10 cellular contexts compared by ENCODE assay signal in genomic region chr3:170368921-170369320, GRCh38. TPM values are rescaled to one million over a fixed set of nuclear protein-coding genes. Genes with fewer than 3 reads are reported as not detected.
A peak's percentile ranks its signal among the peaks of the same experiment; 100 is the strongest.
DNase-seq lines count a peak whose midpoint lies in the region; ATAC-seq, FAIRE-seq and TF ChIP-seq lines count a peak whose summit lies in the region.
"Had no signal": no experiment of that assay in that cellular context is flagged by ENCODE, and none has a peak within 500 bp of the region (broad histone marks: within the 10 kb centered on the region; RNA-seq: fewer than 3 reads in every experiment).

No MANE protein-coding gene starts in this region.

- no peak overlapping the region for H4K91ac ChIP-seq in IMR-90 (ENCODE audit: insufficient read depth, low read depth, low read length)

- H3K9me1 ChIP-seq in IMR-90 (ENCODE audit: insufficient read depth, low read length) (no peaks in the 10 kb centered on the region), K562 (ENCODE audit: control insufficient read depth, insufficient read depth, low read length) (no peaks in the 10 kb centered on the region)

- H2AK9ac ChIP-seq in IMR-90 (replicated peaks; ENCODE audit: low read depth, low read length, poor library complexity), result no peak overlapping the region

- dilution Hi-C loops in IMR-90 (cut with HindIII; ENCODE audit: low sequenced_read_pairs, unreplicated experiment), result no loop called here

- DNase-seq in BJ (ENCODE audit: low read depth) (no peak), IMR-90 (no peak), K562 (ENCODE audit: extremely low read depth in 1 of 4, low spot score in 3 of 4) (no peak), lower lobe of right lung (no peak), mucosa of descending colon (no peak), nucleus accumbens (lab: John Stamatoyannopoulos, UW) (no peak), NCI-H345 treated with DMSO at 0.1 percent for 48 hours (lab: John Stamatoyannopoulos, UW; ENCODE audit: unreplicated experiment) (no peak)
- no peak for DNase-seq in stimulated activated CD4-positive, alpha-beta T cell treated with anti-CD3 and anti-CD28 coated beads, Interleukin-2, amount 100 ng/mL, for 24 hours
- DNase-seq: DMS 273 treated with DMSO at 0.1 percent for 48 hours, stomach had no signal

- H3K4me3 ChIP-seq in BJ (ENCODE audit: low read depth, low read length), result no peak overlapping the region
- no peak overlapping the region for H3K4me3 ChIP-seq in IMR-90 (ENCODE audit: insufficient read depth, low read depth, low read length)
- no peak overlapping the region for H3K4me3 ChIP-seq in K562
- H3K4me3 ChIP-seq in lower lobe of right lung, result no peak overlapping the region
- H3K4me3 ChIP-seq in mucosa of descending colon, result no peak overlapping the region
- H3K4me3 ChIP-seq: stomach had no signal

- CTCF ChIA-PET in BJ (lab: Yijun Ruan, JAX) (interaction anchor here (1.3 kb wide), 1 partner anchor 12 kb away, joined by 5 read pairs; no protein-coding TSS in a partner anchor), IMR-90 (lab: Yijun Ruan, JAX) (interaction anchor here (0.5 to 0.6 kb wide), 5 partner anchors 11 to 1403 kb away, joined by 3 to 7 read pairs (median 4); no protein-coding TSS in a partner anchor), K562 (lab: Yijun Ruan, JAX; ENCODE audit: low intra/inter-chr PET ratio) (no interaction called here)

- no peak for FAIRE-seq in K562 (lab: Jason Lieb, UNC)

- H3K4me2 ChIP-seq in IMR-90 (ENCODE audit: low read depth, low read length), result no peak overlapping the region
- no peak overlapping the region for H3K4me2 ChIP-seq in K562 (ENCODE audit: insufficient read depth, low read length)

- intact Hi-C loops in IMR-90 (cut with micrococcal nuclease) (no loop called here), K562 (cut with micrococcal nuclease) (no loop called here), lower lobe of right lung (cut with DNase I) (no loop called here), mucosa of descending colon (cut with DNase I, micrococcal nuclease) (no loop called here)

- no CpG with 5 or more reads among the region's 2 CpGs for WGBS in IMR-90 (ENCODE audit: extremely low coverage in 2 of 2, insufficient read length in 1 of 2), 2 experiments
- WGBS in K562 (ENCODE audit: insufficient coverage, low coverage, missing lambda C conversion rate), result 50% methylated on average over 2 of the region's 2 CpGs

- no peak overlapping the region for H3K14ac ChIP-seq in IMR-90 (replicated peaks; ENCODE audit: low read depth, low read length)

- H3K9ac ChIP-seq in IMR-90 (ENCODE audit: low read depth, low read length), result no peak overlapping the region
- no peak overlapping the region for H3K9ac ChIP-seq in K562 (ENCODE audit: insufficient read depth in 1 of 2, low read depth in 2 of 2, low read length in 2 of 2)

- H4K8ac ChIP-seq in IMR-90 (ENCODE audit: low read depth in 2 of 2, low read length in 2 of 2), result no peak overlapping the region

- H3K27me3 ChIP-seq in BJ (ENCODE audit: control insufficient read depth, insufficient read depth, low read length) (no peaks in the 10 kb centered on the region), IMR-90 (ENCODE audit: control insufficient read depth, insufficient read depth, low read length) (no peaks in the 10 kb centered on the region), K562 (ENCODE audit: control insufficient read depth in 2 of 2, insufficient read depth in 2 of 2, low read length in 2 of 2) (no peaks in the 10 kb centered on the region), lower lobe of right lung (ENCODE audit: low read depth) (no peaks in the 10 kb centered on the region)
- H3K27me3 ChIP-seq: stomach had no signal

- H2AK5ac ChIP-seq in IMR-90 (ENCODE audit: low read depth, low read length), result no peak overlapping the region

- no peak overlapping the region for H3K4ac ChIP-seq in IMR-90 (ENCODE audit: low read depth, low read length)

- no peak for TF ChIP-seq POLR2A in IMR-90 (IDR thresholded peaks at IDR 0.05; ENCODE audit: low read depth, low read length)
- TF ChIP-seq POLR2A in K562 (conservative IDR thresholded peaks at IDR 0.05), result no peak

- H3K36me3 ChIP-seq in BJ (ENCODE audit: control insufficient read depth, insufficient read depth, low read length) (no peaks in the 10 kb centered on the region), IMR-90 (ENCODE audit: control insufficient read depth, insufficient read depth, low read length) (peaks cover 6% of the 10 kb centered on the region), K562 (ENCODE audit: control insufficient read depth, insufficient read depth, low read length) (peaks cover 9% of the 10 kb centered on the region; the same call in 1 of the 3 replicates), lower lobe of right lung (peaks cover 10% of the 10 kb centered on the region), mucosa of descending colon (ENCODE audit: low read depth) (no peaks in the 10 kb centered on the region)

- no peak overlapping the region for H3K27ac ChIP-seq in IMR-90 (ENCODE audit: insufficient read depth, low read length)
- no peak overlapping the region for H3K27ac ChIP-seq in K562 (ENCODE audit: extremely low read depth, low read depth, low read length)
- H3K27ac ChIP-seq in lower lobe of right lung, result no peak overlapping the region
- H3K27ac ChIP-seq: stomach had no signal

- TF ChIP-seq EP300 in K562 (IDR thresholded peaks at IDR 0.05; ENCODE audit: low read length), result no peak

- no peak overlapping the region for H3K23ac ChIP-seq in IMR-90 (ENCODE audit: low read depth, low read length)

- TF ChIP-seq CTCF in BJ (IDR thresholded peaks at IDR 0.05; ENCODE audit: insufficient read depth, low read depth, low read length), result peak; percentile 31
- TF ChIP-seq CTCF in IMR-90 (conservative IDR thresholded peaks at IDR 0.05; ENCODE audit: low read depth, low read length), result peak; percentile 46
- peak in 2 of 3 experiments; percentile 28 to 45; a peak in 3 of 6 replicates for TF ChIP-seq CTCF in K562 (IDR thresholded peaks at IDR 0.05 in 2 of 3, conservative IDR thresholded peaks at IDR 0.05 in 1 of 3; ENCODE audit: insufficient read depth in 2 of 3, low read depth in 1 of 3, low read length in 3 of 3)
- TF ChIP-seq CTCF in lower lobe of right lung (IDR thresholded peaks at IDR 0.05), result peak; percentile 35
- TF ChIP-seq CTCF in mucosa of descending colon (IDR thresholded peaks at IDR 0.05), result no peak

- H2AFZ ChIP-seq in IMR-90 (replicated peaks; ENCODE audit: low read length, poor library complexity) (no peak overlapping the region), K562 (ENCODE audit: low read depth, low read length) (no peak overlapping the region)

- peaks cover 0 to 32% of the 10 kb centered on the region in 2 experiments; a peak in 3 of 4 replicates for H3K79me1 ChIP-seq in IMR-90 (ENCODE audit: low read depth in 1 of 2, low read length in 2 of 2)

- POLR2A ChIA-PET in BJ (lab: Charles Lee), result no interaction called here
- POLR2A ChIA-PET in IMR-90 (lab: Charles Lee; ENCODE audit: unreplicated experiment), result interaction anchor here (0.6 kb wide), 1 partner anchor 107 kb away, joined by 3 read pairs; no protein-coding TSS in a partner anchor
- POLR2A ChIA-PET in K562 (lab: Yijun Ruan, JAX), result interaction anchor here (1.0 kb wide), 1 partner anchor 8 kb away, joined by 5 read pairs; no protein-coding TSS in a partner anchor

- no peak overlapping the region for H3K18ac ChIP-seq in IMR-90 (ENCODE audit: low read depth, low read length)

- no peak overlapping the region for H4K5ac ChIP-seq in IMR-90 (ENCODE audit: low read depth, low read length)

- ATAC-seq in IMR-90 (ENCODE audit: low read depth) (no peak), K562 (no peak), lower lobe of right lung (no peak), mucosa of descending colon (no peak)

- BruUV-seq in IMR-90 (replicated peaks; lab: Mats Ljungman, UMichigan) (no TSS peak), K562 (replicated peaks; lab: Mats Ljungman, UMichigan) (no TSS peak)

- TF ChIP-seq RAD21 in IMR-90 (IDR thresholded peaks at IDR 0.05; ENCODE audit: low read length) (peak; percentile 31; the same call in 1 of the 2 replicates), K562 (CRISPR knock-in tag; conservative IDR thresholded peaks at IDR 0.05 in 1 of 2, IDR thresholded peaks at IDR 0.05 in 1 of 2) (no peak)

- peaks cover 41% of the 10 kb centered on the region for H3K79me2 ChIP-seq in K562 (ENCODE audit: control insufficient read depth, insufficient read depth, low read length)

- no peaks in the 10 kb centered on the region for H3K9me3 ChIP-seq in IMR-90 (ENCODE audit: control insufficient read depth, insufficient read depth, low read length)
- H3K9me3 ChIP-seq in K562 (replicated peaks; ENCODE audit: control insufficient read depth, insufficient read depth, low read depth, low read length), result no peaks in the 10 kb centered on the region
- no peaks in the 10 kb centered on the region for H3K9me3 ChIP-seq in lower lobe of right lung
- no peaks in the 10 kb centered on the region for H3K9me3 ChIP-seq in mucosa of descending colon
- H3K9me3 ChIP-seq: stomach had no signal

- H4K20me1 ChIP-seq in IMR-90 (ENCODE audit: insufficient read depth, low read length) (peaks cover 15% of the 10 kb centered on the region), K562 (replicated peaks; ENCODE audit: control insufficient read depth, insufficient read depth, low read length) (no peaks in the 10 kb centered on the region)

- H2BK5ac ChIP-seq in IMR-90 (ENCODE audit: low read depth, low read length, poor library complexity, severe bottlenecking), result no peak overlapping the region

- H2BK120ac ChIP-seq in IMR-90 (ENCODE audit: low read depth, low read length), result no peak overlapping the region

- no peak overlapping the region for H3K56ac ChIP-seq in IMR-90 (ENCODE audit: extremely low read depth, insufficient read depth, low read length)

- H2BK20ac ChIP-seq in IMR-90 (ENCODE audit: low read depth, low read length), result no peak overlapping the region

- in situ Hi-C loops in IMR-90 (cut with MboI; ENCODE audit: low sequenced_read_pairs), result no loop called here
- in situ Hi-C loops in K562 (cut with MboI), result no loop called here

- H3K4me1 ChIP-seq in IMR-90 (ENCODE audit: control insufficient read depth, insufficient read depth, low read length) (0 out of 2 replicates have a peak, but pooled peaks cover 2% of the 10 kb centered on the region), K562 (replicated peaks in 1 of 2; ENCODE audit: control insufficient read depth in 2 of 2, insufficient read depth in 2 of 2, low read length in 2 of 2) (no peaks in the 10 kb centered on the region), lower lobe of right lung (peaks cover 56% of the 10 kb centered on the region), mucosa of descending colon (ENCODE audit: low read depth) (no peaks in the 10 kb centered on the region)

- no peak overlapping the region for H2BK15ac ChIP-seq in IMR-90 (ENCODE audit: low read depth, low read length)

RNA-seq across cellular contexts. Expression of gene SKIL, which starts 11.4 kb away (rescaled TPM):
- polyA plus RNA-seq in BJ (2011; rRNA removed) (9.7 and 18.1 TPM in 2 replicates), IMR-90 (2012; rRNA removed) (7.2 and 9.2 TPM in 2 replicates), K562 (2011; rRNA removed) (5.7 and 6.7 TPM in 2 replicates), K562 (2014; fragmentation: Illumina TruSeq; extraction: Trizol) (4.2 and 4.8 TPM in 2 replicates), K562 (2014; fragmentation: Nextera tagmentation; extraction: Ambion mirVana) (1 to 10 TPM; 4.4 to 9.7 TPM), K562 (2014; rRNA removed) (4.3 and 5.5 TPM in 2 replicates)
- polyA minus RNA-seq in BJ (2011; rRNA and poly(A)+ RNA removed), result 33.0 and 35.2 TPM in 2 replicates
- total RNA-seq in IMR-90 (2012; rRNA removed) (51.7 and 55.9 TPM in 2 replicates), K562 (2014; rRNA removed) (11.5 and 19.1 TPM in 2 replicates), K562 (2014; rRNA removed; fragmentation: Illumina TruSeq; extraction: Trizol) (16.2 and 20.0 TPM in 2 replicates), K562 (2015; rRNA removed; fragmentation: Illumina TruSeq; extraction: Trizol) (15.5 and 15.6 TPM in 2 replicates), K562 (2021) (14.1 and 14.3 TPM in 2 replicates), lower lobe of right lung (86.7 TPM), mucosa of descending colon (10 to 100 TPM; 41.9 to 51.3 (median 49.5) TPM)
- 1.4 and 1.9 TPM in 2 replicates for polyA plus RNA-seq in IMR-90 (2012; cell fraction: cytosol; rRNA removed)
- polyA plus RNA-seq in IMR-90 (2012; cell fraction: nucleus; rRNA removed; ENCODE audit: low replicate concordance), result 1.9 and 15.7 TPM in 2 replicates
- 19.4 and 45.9 TPM in 2 replicates for total RNA-seq in K562 (2011; cell fraction: chromatin; rRNA removed; ENCODE audit: low replicate concordance)
- total RNA-seq in K562 (2011; cell fraction: nucleolus; rRNA removed), result 7.0 and 9.3 TPM in 2 replicates
- total RNA-seq in K562 (2011; cell fraction: nucleoplasm; rRNA removed), result 15.2 and 16.4 TPM in 2 replicates
- 1.4 and 2.6 TPM in 2 replicates for polyA plus RNA-seq in K562 (2011; cell fraction: cytosol; rRNA removed)
- 4.0 and 4.2 TPM in 2 replicates for polyA plus RNA-seq in K562 (2011; cell fraction: nucleus; rRNA removed)
- polyA plus RNA-seq in K562 (2012), result 7.3 and 9.6 TPM in 2 replicates
- polyA minus RNA-seq in K562 (2011; rRNA and poly(A)+ RNA removed), result 30.7 and 32.7 TPM in 2 replicates
- polyA minus RNA-seq in K562 (2011; cell fraction: cytosol; rRNA and poly(A)+ RNA removed), result 14.4 and 18.0 TPM in 2 replicates
- 5.0 and 8.0 TPM in 2 replicates for polyA minus RNA-seq in K562 (2011; cell fraction: nucleus; rRNA and poly(A)+ RNA removed)

RNA-seq across cellular contexts. Expression of gene CLDN11, which starts 49.7 kb away (rescaled TPM):
- polyA plus RNA-seq in BJ (2011; rRNA removed), result 5.6 and 6.5 TPM in 2 replicates
- 10.9 and 23.0 TPM in 2 replicates for polyA minus RNA-seq in BJ (2011; rRNA and poly(A)+ RNA removed)
- total RNA-seq in IMR-90 (2012; rRNA removed), result 245 and 329 TPM in 2 replicates
- polyA plus RNA-seq in IMR-90 (2012; rRNA removed), result 307 and 318 TPM in 2 replicates
- 365 and 454 TPM in 2 replicates for polyA plus RNA-seq in IMR-90 (2012; cell fraction: cytosol; rRNA removed)
- polyA plus RNA-seq in IMR-90 (2012; cell fraction: nucleus; rRNA removed; ENCODE audit: low replicate concordance), result 223 and 373 TPM in 2 replicates
- 0.25 and 0.30 TPM in 2 replicates for total RNA-seq in K562 (2011; cell fraction: chromatin; rRNA removed; ENCODE audit: low replicate concordance)
- 0.67 and 0.79 TPM in 2 replicates for total RNA-seq in K562 (2011; cell fraction: nucleolus; rRNA removed)
- total RNA-seq in K562 (2011; cell fraction: nucleoplasm; rRNA removed), result 0.76 and 0.95 TPM in 2 replicates
- total RNA-seq in K562 (2014; rRNA removed), result 0.37 and 0.41 TPM in 2 replicates
- 0.16 and 0.18 TPM in 2 replicates for total RNA-seq in K562 (2014; rRNA removed; fragmentation: Illumina TruSeq; extraction: Trizol)
- 0.26 and 0.33 TPM in 2 replicates for total RNA-seq in K562 (2015; rRNA removed; fragmentation: Illumina TruSeq; extraction: Trizol)
- total RNA-seq in K562 (2021), result 0.24 and 0.42 TPM in 2 replicates
- not detected in 2 replicates for polyA plus RNA-seq in K562 (2011; rRNA removed)
- polyA plus RNA-seq in K562 (2011; cell fraction: cytosol; rRNA removed), result 0.22 TPM in 1 of 2 replicates, not detected in the other
- polyA plus RNA-seq in K562 (2011; cell fraction: nucleus; rRNA removed), result not detected in 2 replicates
- polyA plus RNA-seq in K562 (2012), result 0.17 and 0.42 TPM in 2 replicates
- polyA plus RNA-seq in K562 (2014; fragmentation: Illumina TruSeq; extraction: Trizol), result 0.17 and 0.18 TPM in 2 replicates
- under 1 TPM; 0.14 to 0.15 TPM for polyA plus RNA-seq in K562 (2014; fragmentation: Nextera tagmentation; extraction: Ambion mirVana)
- polyA plus RNA-seq in K562 (2014; rRNA removed), result 0.05 and 0.16 TPM in 2 replicates
- 0.32 TPM in 1 of 2 replicates, not detected in the other for polyA minus RNA-seq in K562 (2011; rRNA and poly(A)+ RNA removed)
- 0.57 TPM in 1 of 2 replicates, not detected in the other for polyA minus RNA-seq in K562 (2011; cell fraction: cytosol; rRNA and poly(A)+ RNA removed)
- polyA minus RNA-seq in K562 (2011; cell fraction: nucleus; rRNA and poly(A)+ RNA removed), result not detected in 2 replicates
- total RNA-seq in lower lobe of right lung, result 22.4 TPM
- 10 to 100 TPM in 1 of 3 donors, 1 to 10 TPM in 2; 2.8 to 15.9 (median 5.9) TPM for total RNA-seq in mucosa of descending colon

Comparison
In these comparisons a context has a peak if more than half of its experiments do, and no peak if none do; other contexts are left out.
1. RNA of gene CLDN11, which starts 49.7 kb away (total RNA-seq): 245 to 329 TPM in IMR-90; 22.4 TPM in lower lobe of right lung (single experiment), 2.8 to 15.9 TPM in mucosa of descending colon and 0.16 to 0.95 TPM in K562; every median in the first group is over 10 times any median in the second.